1 cellular context compared by ENCODE assay signal in genomic region chr17:1649844-1650409, GRCh38.
TF ChIP-seq lines count a peak whose summit lies in the region.

RILP (minus strand) TSS chr17:1649866; CDS start chr17:1649804, 62 bp downstream.

TF ChIP-seq in HCT116, 20 proteins besides CTCF, POLR2A, EP300 and RAD21 (continued from another document):
- TF ChIP-seq REST (IDR thresholded peaks at IDR 0.05; ENCODE audit: low read depth), result no peak
